Comparison of ENCODE assay signal across 1 cellular context in genomic region chr12:64670856-64671639, GRCh38.
TF ChIP-seq lines count a peak whose summit lies in the region.

No MANE protein-coding gene starts in this region.

TF ChIP-seq in K562, 482 proteins besides CTCF, POLR2A, EP300 and RAD21 (continued from another document):
- TF ChIP-seq CUX1 (CRISPR knock-in tag; IDR thresholded peaks at IDR 0.05) (no peak), PATZ1 (CRISPR knock-in tag; IDR thresholded peaks at IDR 0.05; ENCODE audit: borderline replicate concordance) (no peak), PRDM10 (IDR thresholded peaks at IDR 0.05; ENCODE audit: partially characterized antibody) (peak; percentile 43), ETV5 (CRISPR knock-in tag; IDR thresholded peaks at IDR 0.05; ENCODE audit: low read depth) (0 out of 2 replicates have a peak, but pooled peaks have one; percentile 19)
